Comparison of ENCODE assay signal across 1 cellular context in the genomic region with DNA sequence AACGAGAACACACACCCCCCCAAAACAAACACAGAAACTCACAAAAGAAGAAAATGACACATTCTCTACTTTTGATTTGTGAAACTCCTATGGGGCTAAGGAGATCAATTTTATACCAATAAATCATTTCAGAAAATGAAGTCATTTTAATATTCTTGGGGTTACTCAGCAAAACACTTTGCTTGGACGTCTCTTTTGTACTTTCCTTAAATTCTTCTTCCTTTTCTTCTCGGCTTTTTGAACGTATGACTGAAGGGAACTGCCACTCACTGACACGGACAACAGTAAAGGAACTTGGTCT.
TF ChIP-seq lines count a peak whose summit lies in the region.

No MANE protein-coding gene starts in this region.

TF ChIP-seq in HepG2, 621 proteins besides CTCF, POLR2A, EP300 and RAD21:
- no peak for TF ChIP-seq ZNF510 (CRISPR knock-in tag; IDR thresholded peaks at IDR 0.05; ENCODE audit: low read depth)
- no peak for TF ChIP-seq ZNF563 (CRISPR knock-in tag; IDR thresholded peaks at IDR 0.05)
- TF ChIP-seq ZFP36L1 (CRISPR knock-in tag; IDR thresholded peaks at IDR 0.05), result no peak
- TF ChIP-seq, protein P1, sequence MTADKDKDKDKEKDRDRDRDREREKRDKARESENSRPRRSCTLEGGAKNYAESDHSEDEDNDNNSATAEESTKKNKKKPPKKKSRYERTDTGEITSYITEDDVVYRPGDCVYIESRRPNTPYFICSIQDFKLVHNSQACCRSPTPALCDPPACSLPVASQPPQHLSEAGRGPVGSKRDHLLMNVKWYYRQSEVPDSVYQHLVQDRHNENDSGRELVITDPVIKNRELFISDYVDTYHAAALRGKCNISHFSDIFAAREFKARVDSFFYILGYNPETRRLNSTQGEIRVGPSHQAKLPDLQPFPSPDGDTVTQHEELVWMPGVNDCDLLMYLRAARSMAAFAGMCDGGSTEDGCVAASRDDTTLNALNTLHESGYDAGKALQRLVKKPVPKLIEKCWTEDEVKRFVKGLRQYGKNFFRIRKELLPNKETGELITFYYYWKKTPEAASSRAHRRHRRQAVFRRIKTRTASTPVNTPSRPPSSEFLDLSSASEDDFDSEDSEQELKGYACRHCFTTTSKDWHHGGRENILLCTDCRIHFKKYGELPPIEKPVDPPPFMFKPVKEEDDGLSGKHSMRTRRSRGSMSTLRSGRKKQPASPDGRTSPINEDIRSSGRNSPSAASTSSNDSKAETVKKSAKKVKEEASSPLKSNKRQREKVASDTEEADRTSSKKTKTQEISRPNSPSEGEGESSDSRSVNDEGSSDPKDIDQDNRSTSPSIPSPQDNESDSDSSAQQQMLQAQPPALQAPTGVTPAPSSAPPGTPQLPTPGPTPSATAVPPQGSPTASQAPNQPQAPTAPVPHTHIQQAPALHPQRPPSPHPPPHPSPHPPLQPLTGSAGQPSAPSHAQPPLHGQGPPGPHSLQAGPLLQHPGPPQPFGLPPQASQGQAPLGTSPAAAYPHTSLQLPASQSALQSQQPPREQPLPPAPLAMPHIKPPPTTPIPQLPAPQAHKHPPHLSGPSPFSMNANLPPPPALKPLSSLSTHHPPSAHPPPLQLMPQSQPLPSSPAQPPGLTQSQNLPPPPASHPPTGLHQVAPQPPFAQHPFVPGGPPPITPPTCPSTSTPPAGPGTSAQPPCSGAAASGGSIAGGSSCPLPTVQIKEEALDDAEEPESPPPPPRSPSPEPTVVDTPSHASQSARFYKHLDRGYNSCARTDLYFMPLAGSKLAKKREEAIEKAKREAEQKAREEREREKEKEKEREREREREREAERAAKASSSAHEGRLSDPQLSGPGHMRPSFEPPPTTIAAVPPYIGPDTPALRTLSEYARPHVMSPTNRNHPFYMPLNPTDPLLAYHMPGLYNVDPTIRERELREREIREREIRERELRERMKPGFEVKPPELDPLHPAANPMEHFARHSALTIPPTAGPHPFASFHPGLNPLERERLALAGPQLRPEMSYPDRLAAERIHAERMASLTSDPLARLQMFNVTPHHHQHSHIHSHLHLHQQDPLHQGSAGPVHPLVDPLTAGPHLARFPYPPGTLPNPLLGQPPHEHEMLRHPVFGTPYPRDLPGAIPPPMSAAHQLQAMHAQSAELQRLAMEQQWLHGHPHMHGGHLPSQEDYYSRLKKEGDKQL (CRISPR knock-in tag; IDR thresholded peaks at IDR 0.05; ENCODE audit: low read depth), result no peak
- TF ChIP-seq ZNF343 (CRISPR knock-in tag; IDR thresholded peaks at IDR 0.05), result no peak
- TF ChIP-seq SIX4 (CRISPR knock-in tag; IDR thresholded peaks at IDR 0.05), result no peak
- no peak for TF ChIP-seq ZNF749 (CRISPR knock-in tag; IDR thresholded peaks at IDR 0.05; ENCODE audit: borderline replicate concordance)
- TF ChIP-seq ZNF781 (CRISPR knock-in tag; IDR thresholded peaks at IDR 0.05; ENCODE audit: borderline replicate concordance, not compliant biosample characterization), result no peak
- no peak for TF ChIP-seq BCL6 (CRISPR knock-in tag; IDR thresholded peaks at IDR 0.05)
- TF ChIP-seq NFE2L2 (IDR thresholded peaks at IDR 0.05; ENCODE audit: low read length), result no peak
- TF ChIP-seq, protein P2, sequence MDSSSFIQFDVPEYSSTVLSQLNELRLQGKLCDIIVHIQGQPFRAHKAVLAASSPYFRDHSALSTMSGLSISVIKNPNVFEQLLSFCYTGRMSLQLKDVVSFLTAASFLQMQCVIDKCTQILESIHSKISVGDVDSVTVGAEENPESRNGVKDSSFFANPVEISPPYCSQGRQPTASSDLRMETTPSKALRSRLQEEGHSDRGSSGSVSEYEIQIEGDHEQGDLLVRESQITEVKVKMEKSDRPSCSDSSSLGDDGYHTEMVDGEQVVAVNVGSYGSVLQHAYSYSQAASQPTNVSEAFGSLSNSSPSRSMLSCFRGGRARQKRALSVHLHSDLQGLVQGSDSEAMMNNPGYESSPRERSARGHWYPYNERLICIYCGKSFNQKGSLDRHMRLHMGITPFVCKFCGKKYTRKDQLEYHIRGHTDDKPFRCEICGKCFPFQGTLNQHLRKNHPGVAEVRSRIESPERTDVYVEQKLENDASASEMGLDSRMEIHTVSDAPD (CRISPR knock-in tag; IDR thresholded peaks at IDR 0.05), result no peak
- TF ChIP-seq ZNF747 (CRISPR knock-in tag; IDR thresholded peaks at IDR 0.05; ENCODE audit: borderline replicate concordance), result no peak
- no peak for TF ChIP-seq DR1 (CRISPR knock-in tag; IDR thresholded peaks at IDR 0.05)
- TF ChIP-seq MTF1 (CRISPR knock-in tag; IDR thresholded peaks at IDR 0.05), result no peak
